ENCODE assay signal across 20 cellular contexts in the genomic region with DNA sequence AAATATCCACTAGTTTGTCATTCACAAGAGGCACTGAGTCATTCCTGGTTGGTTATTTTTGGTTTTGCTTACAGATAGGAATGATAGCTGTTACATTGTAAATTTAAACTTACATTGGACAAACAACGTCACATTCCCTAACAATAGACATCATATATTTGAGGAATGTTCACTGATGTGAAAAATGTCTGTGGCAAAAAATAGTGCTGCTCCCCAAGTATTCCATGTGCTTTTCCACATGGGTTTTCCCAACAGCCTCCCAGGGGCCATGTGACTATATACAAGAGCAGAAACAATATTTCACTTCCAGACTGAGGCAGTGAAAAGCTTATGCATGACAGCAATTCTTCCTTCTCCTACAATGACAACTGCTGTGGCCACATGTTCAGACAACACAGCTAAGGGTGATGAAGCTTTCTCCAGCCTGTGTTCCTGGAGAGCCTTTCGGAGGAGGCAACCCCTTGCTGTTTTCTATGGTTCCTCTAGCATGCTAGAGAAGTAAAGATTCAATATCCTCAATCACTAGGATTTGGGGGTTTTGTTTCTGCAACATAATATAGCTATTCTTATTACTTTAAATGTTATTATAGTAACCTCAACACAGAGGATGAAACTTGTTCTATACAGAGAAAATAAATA.
A peak's percentile ranks its signal among the peaks of the same experiment; 100 is the strongest.
DNase-seq lines count a peak whose midpoint lies in the region; ATAC-seq, FAIRE-seq and TF ChIP-seq lines count a peak whose summit lies in the region.
"Had no signal": no experiment of that assay in that cellular context is flagged by ENCODE, and none has a peak within 500 bp of the region (broad histone marks: within the 10 kb centered on the region; RNA-seq: fewer than 3 reads in every experiment).

No MANE protein-coding gene starts in this region.

- H3K9me2 ChIP-seq in GM23338 (ENCODE audit: insufficient read depth), result 0 out of 2 replicates have a peak, but pooled peaks cover 5% of the 10 kb centered on the region
- H3K9me2 ChIP-seq: SK-N-SH had no signal

- BruUV-seq in K562 (replicated peaks; lab: Mats Ljungman, UMichigan), result no TSS peak

- H3K36me3 ChIP-seq in GM23338 (ENCODE audit: insufficient read depth), result no peaks in the 10 kb centered on the region
- H3K36me3 ChIP-seq in K562 (ENCODE audit: control insufficient read depth, insufficient read depth, low read length), result no peaks in the 10 kb centered on the region
- no peaks in the 10 kb centered on the region for H3K36me3 ChIP-seq in mesenchymal stem cell (ENCODE audit: control insufficient read depth in 1 of 2, insufficient read depth in 2 of 2, low read depth in 1 of 2, low read length in 2 of 2)
- H3K36me3 ChIP-seq: BLaER1 treated with 17β-estradiol and CSF1 and Interleukin-3, amounts not matched to agents 10 nM and 100 nM had no signal

- H3K18ac ChIP-seq in mesenchymal stem cell (ENCODE audit: low read depth in 1 of 2, low read length in 2 of 2), result no peak overlapping the region

- H3K14ac ChIP-seq in mesenchymal stem cell (ENCODE audit: low read length in 2 of 2), result no peak overlapping the region

- peaks cover 1% of the 10 kb centered on the region for H3K27me3 Mint-ChIP-seq in GM23338 (ENCODE audit: insufficient read depth, low read depth, poor library complexity)
- H3K27me3 Mint-ChIP-seq: CD4-positive, alpha-beta memory T cell; IgD-negative memory B cell had no signal

- POLR2A ChIA-PET in K562 (lab: Yijun Ruan, JAX), result interaction anchor here (0.6 kb wide), 1 partner anchor 1692 kb away, joined by 3 read pairs; no protein-coding TSS in a partner anchor

- H3K9me3 Mint-ChIP-seq in GM23338, result peaks cover 6% of the 10 kb centered on the region; the same call in 2 of the 3 replicates

- H3K4ac ChIP-seq in mesenchymal stem cell (ENCODE audit: low read depth in 1 of 2, low read length in 2 of 2), result no peak overlapping the region

- 35% methylated on average over 2 of the region's 2 CpGs for WGBS in K562 (ENCODE audit: insufficient coverage, low coverage, missing lambda C conversion rate)
- WGBS in mesenchymal stem cell, result 80% methylated on average over 1 of the region's 2 CpGs

- H3K4me2 ChIP-seq in GM23338, result no peak overlapping the region
- H3K4me2 ChIP-seq in K562 (ENCODE audit: insufficient read depth, low read length), result peak overlapping the region; percentile 30
- H3K4me2 ChIP-seq in mesenchymal stem cell (ENCODE audit: low read length, poor library complexity, severe bottlenecking), result no peak overlapping the region
- H3K4me2 ChIP-seq: BLaER1 treated with 17β-estradiol and CSF1 and Interleukin-3, amounts not matched to agents 10 nM and 100 nM; PC-9; SK-N-SH had no signal

- H4K20me1 ChIP-seq in GM23338 (replicated peaks; ENCODE audit: insufficient read depth) (no peaks in the 10 kb centered on the region), K562 (replicated peaks; ENCODE audit: control insufficient read depth, insufficient read depth, low read length) (no peaks in the 10 kb centered on the region)
- H4K20me1 ChIP-seq: BLaER1 treated with 17β-estradiol and CSF1 and Interleukin-3, amounts not matched to agents 10 nM and 100 nM had no signal

- H3K79me1 ChIP-seq in mesenchymal stem cell (replicated peaks; ENCODE audit: low read length, poor library complexity, severe bottlenecking), result no peaks in the 10 kb centered on the region

- no peak overlapping the region for H3K4me3 Mint-ChIP-seq in GM23338
- H3K4me3 Mint-ChIP-seq: CD4-positive, alpha-beta memory T cell; IgD-negative memory B cell had no signal

- no peak overlapping the region for H3K23ac ChIP-seq in mesenchymal stem cell (ENCODE audit: low read length in 2 of 2)

- H2AK5ac ChIP-seq in mesenchymal stem cell (ENCODE audit: low read length, severe bottlenecking), result no peak overlapping the region

- peak overlapping the region in 1 of 2 experiments; percentile 41; a peak in 2 of 4 replicates for H3K9ac ChIP-seq in K562 (ENCODE audit: insufficient read depth in 1 of 2, low read depth in 2 of 2, low read length in 2 of 2)
- no peak overlapping the region for H3K9ac ChIP-seq in mesenchymal stem cell (ENCODE audit: low read length)
- H3K9ac ChIP-seq: BLaER1 treated with 17β-estradiol and CSF1 and Interleukin-3, amounts not matched to agents 10 nM and 100 nM; SK-N-SH had no signal

- no peaks in the 10 kb centered on the region for H3K4me1 Mint-ChIP-seq in GM23338
- H3K4me1 Mint-ChIP-seq: CD4-positive, alpha-beta memory T cell had no signal

- peaks cover 6% of the 10 kb centered on the region; the same call in 2 of the 3 replicates for H3K36me3 Mint-ChIP-seq in GM23338 (ENCODE audit: low read depth)
- H3K36me3 Mint-ChIP-seq: CD4-positive, alpha-beta memory T cell had no signal

- H2AFZ ChIP-seq in GM23338 (0 out of 2 replicates have a peak overlapping the region, but pooled peaks have one; percentile 63), K562 (ENCODE audit: low read depth, low read length) (peak overlapping the region; percentile 77), mesenchymal stem cell (ENCODE audit: low read depth, low read length) (no peak overlapping the region)
- H2AFZ ChIP-seq: PC-9 had no signal

- no peaks in the 10 kb centered on the region for H3K27me3 ChIP-seq in GM23338 (ENCODE audit: insufficient read depth)
- no peaks in the 10 kb centered on the region for H3K27me3 ChIP-seq in K562 (ENCODE audit: control insufficient read depth in 2 of 2, insufficient read depth in 2 of 2, low read length in 2 of 2)
- H3K27me3 ChIP-seq in mesenchymal stem cell (ENCODE audit: control insufficient read depth in 1 of 2, insufficient read depth in 1 of 2, low read length in 2 of 2), result no peaks in the 10 kb centered on the region
- H3K27me3 ChIP-seq: BLaER1 treated with 17β-estradiol and CSF1 and Interleukin-3, amounts not matched to agents 10 nM and 100 nM had no signal

- no peak for ATAC-seq in GM23338
- peak; percentile 85 for ATAC-seq in K562
- ATAC-seq in left ventricle myocardium superior, result no peak

- no peak for TF ChIP-seq POLR2A in K562 (conservative IDR thresholded peaks at IDR 0.05)

- no peak overlapping the region for H2BK12ac ChIP-seq in mesenchymal stem cell (ENCODE audit: low read length in 2 of 2)

- H3K9me3 ChIP-seq in K562 (replicated peaks; ENCODE audit: control insufficient read depth, insufficient read depth, low read depth, low read length) (peaks cover 2% of the 10 kb centered on the region; the same call in 1 of the 2 replicates), mesenchymal stem cell (ENCODE audit: control insufficient read depth, low read length) (peaks cover 3% of the 10 kb centered on the region)
- H3K9me3 ChIP-seq: SK-N-SH had no signal

- no peak overlapping the region for H2BK120ac ChIP-seq in mesenchymal stem cell (ENCODE audit: low read depth, low read length)

- CTCF ChIA-PET in K562 (lab: Yijun Ruan, JAX; ENCODE audit: low intra/inter-chr PET ratio), result no interaction called here

- no peak for TF ChIP-seq EP300 in K562 (IDR thresholded peaks at IDR 0.05; ENCODE audit: low read length)

- no peaks in the 10 kb centered on the region for H3K79me2 ChIP-seq in GM23338 (replicated peaks; ENCODE audit: insufficient read depth)
- H3K79me2 ChIP-seq in K562 (ENCODE audit: control insufficient read depth, insufficient read depth, low read length), result peaks cover 12% of the 10 kb centered on the region; the same call in 2 of the 3 replicates

- no peak overlapping the region for H4K91ac ChIP-seq in mesenchymal stem cell (ENCODE audit: low read length)

- H3K4me3 ChIP-seq in GM23338, result no peak overlapping the region
- H3K4me3 ChIP-seq in K562, result no peak overlapping the region
- H3K4me3 ChIP-seq in mesenchymal stem cell (ENCODE audit: insufficient read depth in 1 of 2, low read depth in 1 of 2, low read length in 2 of 2), result no peak overlapping the region
- H3K4me3 ChIP-seq: BLaER1 treated with 17β-estradiol and CSF1 and Interleukin-3, amounts not matched to agents 10 nM and 100 nM; PC-9 had no signal

- H3K27ac ChIP-seq in GM23338 (ENCODE audit: low read depth), result no peak overlapping the region
- peak overlapping the region; percentile 60; the same call in 2 of the 3 replicates for H3K27ac ChIP-seq in K562 (ENCODE audit: extremely low read depth, low read depth, low read length)
- H3K27ac ChIP-seq in mesenchymal stem cell (ENCODE audit: low read length, poor library complexity, severe bottlenecking), result peak overlapping the region; percentile 4
- H3K27ac ChIP-seq: BLaER1 treated with 17β-estradiol and CSF1 and Interleukin-3, amounts not matched to agents 10 nM and 100 nM; PC-9 had no signal

- H4K8ac ChIP-seq in mesenchymal stem cell (ENCODE audit: low read length), result no peak overlapping the region

- intact Hi-C loops in K562 (cut with micrococcal nuclease) (no loop called here), left ventricle myocardium superior (cut with micrococcal nuclease) (no loop called here)

- H2BK15ac ChIP-seq in mesenchymal stem cell (ENCODE audit: low read depth, poor library complexity, severe bottlenecking), result no peak overlapping the region

- no peak for TF ChIP-seq RAD21 in K562 (CRISPR knock-in tag; conservative IDR thresholded peaks at IDR 0.05 in 1 of 2, IDR thresholded peaks at IDR 0.05 in 1 of 2)

- no peak overlapping the region for H3K27ac Mint-ChIP-seq in GM23338
- H3K27ac Mint-ChIP-seq: CD4-positive, alpha-beta memory T cell; IgD-negative memory B cell had no signal

- peak; percentile 82 for FAIRE-seq in K562 (lab: Jason Lieb, UNC)

- in situ Hi-C loops in K562 (cut with MboI), result no loop called here

- TF ChIP-seq CTCF in GM23338 (conservative IDR thresholded peaks at IDR 0.05; ENCODE audit: low read depth in 2 of 2), result no peak
- TF ChIP-seq CTCF in K562 (IDR thresholded peaks at IDR 0.05 in 2 of 3, conservative IDR thresholded peaks at IDR 0.05 in 1 of 3; ENCODE audit: insufficient read depth in 2 of 3, low read depth in 1 of 3, low read length in 3 of 3), result no peak

- H3F3A ChIP-seq in GM23338 (replicated peaks; ENCODE audit: low read depth), result no peaks in the 10 kb centered on the region

- DNase-seq in NCI-H1694 (lab: John Stamatoyannopoulos, UW) (peak; percentile 30), NCI-H1694 treated with DMSO at 0.1 percent for 48 hours (lab: John Stamatoyannopoulos, UW) (no peak), GM23338 (ENCODE audit: low spot score) (no peak), K562 (ENCODE audit: extremely low read depth in 1 of 4, low spot score in 3 of 4) (peak in 1 of 4 experiments; percentile 35), mesenchymal stem cell (no peak), NCI-H345 (lab: John Stamatoyannopoulos, UW) (no peak), left ventricle myocardium superior (no peak)
- no peak for DNase-seq in activated CD4-positive, alpha-beta T cell treated with anti-CD3 and anti-CD28 coated beads, Interleukin-2, amount 50 U/mL, for 1 hour
- DNase-seq: 8988T; Caco-2; CD4-positive, alpha-beta memory T cell; Karpas-422; MV-4-11; NCI-H2081 treated with DMSO at 0.1 percent for 48 hours; RPMI8226; SIG-M5; SK-N-SH had no signal

- no peak overlapping the region for H2BK5ac ChIP-seq in mesenchymal stem cell (ENCODE audit: low read depth, low read length, poor library complexity, severe bottlenecking)

- H3K4me1 ChIP-seq in GM23338 (ENCODE audit: insufficient read depth) (no peaks in the 10 kb centered on the region), K562 (replicated peaks in 1 of 2; ENCODE audit: control insufficient read depth in 2 of 2, insufficient read depth in 2 of 2, low read length in 2 of 2) (peaks cover 0 to 13% of the 10 kb centered on the region in 2 experiments; a peak in 3 of 5 replicates), mesenchymal stem cell (ENCODE audit: control insufficient read depth, insufficient read depth, low read depth, low read length) (peaks cover 4% of the 10 kb centered on the region)
- H3K4me1 ChIP-seq: BLaER1 treated with 17β-estradiol and CSF1 and Interleukin-3, amounts not matched to agents 10 nM and 100 nM had no signal

- no peaks in the 10 kb centered on the region for H3K9me1 ChIP-seq in K562 (ENCODE audit: control insufficient read depth, insufficient read depth, low read length)
